Comparison of ENCODE assay signal across 28 cellular contexts in genomic region chr3:105042586-105042985, GRCh38.
"Had no signal": no experiment of that assay in that cellular context is flagged by ENCODE, and none has a peak within 500 bp of the region (broad histone marks: within the 10 kb centered on the region; RNA-seq: fewer than 3 reads in every experiment).

No MANE protein-coding gene starts in this region.

- ATAC-seq: naive thymus-derived CD8-positive, alpha-beta T cell; natural killer cell treated with Interleukin-12 subunit alpha and Interleukin-12 subunit beta and Interleukin-15 and Interleukin-18, amount 100 ng/mL, for 72 hours; psoas muscle; right cardiac atrium; right lobe of liver; stimulated activated memory B cell treated with anti-CD40 and anti-IgM and Interleukin-4, amounts not matched to agents 10 μg/mL and 1 μg/mL and 100 μg/mL, for 72 hours; stimulated activated naive CD8-positive, alpha-beta T cell treated with anti-CD3 and anti-CD28 coated beads, Interleukin-15, amount 100 ng/mL, for 72 hours; stimulated activated naive CD8-positive, alpha-beta T cell treated with anti-CD3 and anti-CD28 coated beads, Interleukin-15, Interleukin-2, amounts not matched to agents 100 U/mL and 50 U/mL, for 24 hours had no signal

- DNase-seq: naive thymus-derived CD8-positive, alpha-beta T cell; nephron progenitor cell; occipital lobe; ovary; posterior cingulate gyrus; psoas muscle; right cardiac atrium; right lobe of liver; sigmoid colon; small intestine; stimulated activated CD4-positive, alpha-beta T cell treated with anti-CD3 and anti-CD28 coated beads, Interleukin-15, amount 100 ng/mL, for 24 hours; stimulated activated CD4-positive, alpha-beta T cell treated with anti-CD3 and anti-CD28 coated beads, Interleukin-2, amount 100 ng/mL, for 24 hours; stimulated activated CD4-positive, alpha-beta T cell treated with anti-CD3 and anti-CD28 coated beads, Interleukin-2, amount 100 ng/mL, for 48 hours; stimulated activated CD4-positive, alpha-beta T cell treated with anti-CD3 and anti-CD28 coated beads, Interleukin-4, amount 100 ng/mL, for 24 hours; stimulated activated CD8-positive, alpha-beta memory T cell treated with anti-CD3 and anti-CD28 coated beads, Interleukin-4, amount 100 ng/mL, for 48 hours; stimulated activated naive CD4-positive, alpha-beta T cell; stimulated activated naive CD8-positive, alpha-beta T cell treated with anti-CD3 and anti-CD28 coated beads, Interleukin-15, amount 100 ng/mL, for 72 hours; stimulated activated naive CD8-positive, alpha-beta T cell treated with anti-CD3 and anti-CD28 coated beads, Interleukin-15, Interleukin-2, amounts not matched to agents 100 U/mL and 50 U/mL, for 24 hours; thyroid gland; trophoblast cell; upper lobe of left lung had no signal

- H3K27me3 ChIP-seq: neural progenitor cell, ovary, right lobe of liver, sigmoid colon, thyroid gland, tibial nerve, upper lobe of left lung, vagina had no signal

- H3K27ac ChIP-seq: neural progenitor cell, ovary, parathyroid adenoma, psoas muscle, right lobe of liver, sigmoid colon, thoracic aorta, thyroid gland, tibial nerve, upper lobe of left lung, vagina had no signal

- H3K4me1 ChIP-seq: neural progenitor cell, psoas muscle, right lobe of liver, sigmoid colon, thyroid gland, tibial nerve, vagina had no signal
